ENCODE assay signal across 36 cellular contexts in the genomic region with DNA sequence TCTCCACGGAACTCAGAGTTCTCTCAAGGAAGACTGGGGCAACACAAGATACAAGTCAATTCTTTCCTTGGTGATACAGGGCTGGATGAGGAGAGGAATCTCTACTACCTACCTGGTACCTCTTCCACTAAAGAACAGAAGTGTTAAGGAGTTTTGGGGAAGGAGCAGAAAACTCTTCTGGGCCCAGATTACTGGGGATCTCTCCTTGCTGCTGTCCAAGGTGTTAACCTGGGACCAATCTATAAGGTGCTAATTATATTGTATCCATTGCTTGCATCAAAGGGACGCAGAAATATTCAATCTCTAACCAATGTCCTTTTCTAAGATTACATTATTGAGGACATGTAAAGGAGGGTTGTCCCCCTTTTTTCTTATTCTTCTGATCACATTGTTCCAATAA.
"Had no signal": no experiment of that assay in that cellular context is flagged by ENCODE, and none has a peak within 500 bp of the region (broad histone marks: within the 10 kb centered on the region; RNA-seq: fewer than 3 reads in every experiment).

No MANE protein-coding gene starts in this region.

- H3K27ac ChIP-seq: adrenal gland, body of pancreas, brain microvascular endothelial cell, breast epithelium, VCaP had no signal

- H3K9me3 Mint-ChIP-seq: activated CD8-positive, alpha-beta T cell treated with anti-CD3 and anti-CD28 coated beads for 36 hours; activated naive CD4-positive, alpha-beta T cell treated with anti-CD3 and anti-CD28 coated beads for 36 hours; T-helper 1 cell treated with Interleukin-12 subunit alpha and Interleukin-12 subunit beta and Interleukin-4 antibody, amounts not matched to agents 30 μg/mL and 1 μg/mL, for 36 hours had no signal

- H3K36me3 ChIP-seq: adrenal gland, brain microvascular endothelial cell, breast epithelium had no signal

- FAIRE-seq: astrocyte, TTC549 had no signal

- H3K36me3 Mint-ChIP-seq: activated CD4-positive, alpha-beta memory T cell treated with anti-CD3 and anti-CD28 coated beads for 36 hours; activated naive CD4-positive, alpha-beta T cell treated with anti-CD3 and anti-CD28 coated beads, Interleukin-2, amount 50 U/mL, for 72 hours; activated naive CD8-positive, alpha-beta T cell treated with anti-CD3 and anti-CD28 coated beads for 36 hours had no signal

- H3K4me3 Mint-ChIP-seq: activated B cell treated with CpG ODN at 0.5 μM for 24 hours; activated CD4-positive, alpha-beta memory T cell treated with anti-CD3 and anti-CD28 coated beads for 36 hours; activated CD4-positive, alpha-beta T cell treated with anti-CD3 and anti-CD28 coated beads, Interleukin-2, amount 10 ng/mL, durations not matched to agents 24 days and 14 days; activated CD8-positive, alpha-beta T cell treated with anti-CD3 and anti-CD28 coated beads for 36 hours; activated naive CD4-positive, alpha-beta T cell treated with anti-CD3 and anti-CD28 coated beads for 36 hours; activated naive CD8-positive, alpha-beta T cell treated with anti-CD3 and anti-CD28 coated beads for 36 hours; activated T-cell treated with anti-CD3 and anti-CD28 coated beads, Interleukin-2, amount 50 U/mL, for 4 hours; activated T-cell treated with anti-CD3 and anti-CD28 coated beads, Interleukin-2, amount 50 U/mL, for 72 hours; activated T-helper 1 cell treated with anti-CD3 and anti-CD28 coated beads, Interleukin-12 subunit alpha, Interleukin-12 subunit beta, Interleukin-2, Interleukin-4 antibody, amounts not matched to agents 30 ng/mL and 10 ng/mL and 1 ng/mL, durations not matched to agents 14 hours and 24 hours and 36 hours; activated T-helper 17 cell treated with anti-CD3 and anti-CD28 coated beads, Interleukin-2, amount 50 U/mL, for 72 hours; T-helper 1 cell treated with Interleukin-12 subunit alpha and Interleukin-12 subunit beta and Interleukin-4 antibody, amounts not matched to agents 30 μg/mL and 1 μg/mL, for 36 hours; T-helper 2 cell treated with Interferon-gamma antibody and Interleukin-4, amounts not matched to agents 5 μg/mL and 100 μg/mL, for 36 hours had no signal

- H3K9me3 ChIP-seq: adrenal gland, body of pancreas, breast epithelium had no signal

- H3K27me3 Mint-ChIP-seq: activated B cell treated with CpG ODN at 0.5 μM for 24 hours; activated CD4-positive, alpha-beta memory T cell treated with anti-CD3 and anti-CD28 coated beads for 36 hours; activated CD4-positive, alpha-beta T cell treated with anti-CD3 and anti-CD28 coated beads, Interleukin-2, amount 10 ng/mL, durations not matched to agents 24 days and 14 days; activated CD8-positive, alpha-beta T cell treated with anti-CD3 and anti-CD28 coated beads for 36 hours; activated naive CD8-positive, alpha-beta T cell treated with anti-CD3 and anti-CD28 coated beads for 36 hours; activated T-helper 17 cell treated with anti-CD3 and anti-CD28 coated beads, Interleukin-2, amount 50 U/mL, for 72 hours had no signal

- DNase-seq: activated B cell treated with CpG ODN at 0.5 μM for 24 hours; activated CD4-positive, alpha-beta memory T cell treated with anti-CD3 and anti-CD28 coated beads for 36 hours; activated CD4-positive, alpha-beta T cell treated with anti-CD3 and anti-CD28 coated beads for 4 hours; activated CD4-positive, alpha-beta T cell treated with anti-CD3 and anti-CD28 coated beads, Interleukin-2, amount 10 ng/mL, durations not matched to agents 24 days and 14 days; activated CD4-positive, alpha-beta T cell treated with anti-CD3 and anti-CD28 coated beads, Interleukin-2, amount 50 U/mL, for 1 hour; activated CD4-positive, alpha-beta T cell treated with anti-CD3 and anti-CD28 coated beads, Interleukin-2, amount 50 U/mL, for 4 hours; activated CD4-positive, CD25-positive, alpha-beta regulatory T cell treated with anti-CD3 and anti-CD28 coated beads, Interleukin-2, amount 50 U/mL, for 72 hours; activated CD8-positive, alpha-beta memory T cell treated with anti-CD3 and anti-CD28 coated beads, Interleukin-2, amount 50 U/mL, for 4 hours; activated CD8-positive, alpha-beta T cell treated with anti-CD3 and anti-CD28 coated beads for 36 hours; activated effector memory CD4-positive, alpha-beta T cell treated with anti-CD3 and anti-CD28 coated beads, Interleukin-2, amount 50 U/mL, for 16 hours; activated gamma-delta T cell treated with Interleukin-2 at 50 U/mL for 16 hours; activated naive CD4-positive, alpha-beta T cell; activated naive CD4-positive, alpha-beta T cell treated with anti-CD3 and anti-CD28 coated beads for 36 hours; activated naive CD4-positive, alpha-beta T cell treated with anti-CD3 and anti-CD28 coated beads, Interleukin-2, amount 50 U/mL, for 16 hours; activated naive CD8-positive, alpha-beta T cell treated with anti-CD3 and anti-CD28 coated beads for 36 hours; activated T-cell treated with anti-CD3 and anti-CD28 coated beads for 4 hours; activated T-cell treated with anti-CD3 and anti-CD28 coated beads, Interleukin-2, amount 50 U/mL, for 1 hour; activated T-cell treated with anti-CD3 and anti-CD28 coated beads, Interleukin-2, amount 50 U/mL, for 4 hours; activated T-cell treated with anti-CD3 and anti-CD28 coated beads, Interleukin-2, amount 50 U/mL, for 72 hours; adrenal gland; amniotic stem cell; aorta; body of pancreas; brain microvascular endothelial cell; central memory CD4-positive, alpha-beta T cell; T-helper 2 cell; T-helper 9 cell had no signal

- H3K27me3 ChIP-seq: adrenal gland, body of pancreas, brain microvascular endothelial cell, breast epithelium had no signal

- H3K4me3 ChIP-seq: adrenal gland, body of pancreas, breast epithelium had no signal

- H3K27ac Mint-ChIP-seq: activated B cell treated with CpG ODN at 0.5 μM for 24 hours; activated CD4-positive, alpha-beta memory T cell treated with anti-CD3 and anti-CD28 coated beads for 36 hours; activated CD4-positive, alpha-beta T cell treated with anti-CD3 and anti-CD28 coated beads, Interleukin-2, amount 10 ng/mL, durations not matched to agents 24 days and 14 days; activated CD8-positive, alpha-beta T cell treated with anti-CD3 and anti-CD28 coated beads for 36 hours; activated naive CD4-positive, alpha-beta T cell treated with anti-CD3 and anti-CD28 coated beads for 36 hours; activated naive CD4-positive, alpha-beta T cell treated with anti-CD3 and anti-CD28 coated beads, Interleukin-2, amount 50 U/mL, for 72 hours; activated naive CD8-positive, alpha-beta T cell treated with anti-CD3 and anti-CD28 coated beads for 36 hours; activated T-cell treated with anti-CD3 and anti-CD28 coated beads, Interleukin-2, amount 50 U/mL, for 72 hours; activated T-helper 1 cell treated with anti-CD3 and anti-CD28 coated beads, Interleukin-12 subunit alpha, Interleukin-12 subunit beta, Interleukin-2, Interleukin-4 antibody, amounts not matched to agents 30 ng/mL and 10 ng/mL and 1 ng/mL, durations not matched to agents 14 hours and 24 hours and 36 hours; activated T-helper 17 cell treated with anti-CD3 and anti-CD28 coated beads, Interleukin-2, amount 50 U/mL, for 72 hours; T-helper 1 cell treated with Interleukin-12 subunit alpha and Interleukin-12 subunit beta and Interleukin-4 antibody, amounts not matched to agents 30 μg/mL and 1 μg/mL, for 36 hours; T-helper 2 cell treated with Interferon-gamma antibody and Interleukin-4, amounts not matched to agents 5 μg/mL and 100 μg/mL, for 36 hours had no signal

- H3K4me1 ChIP-seq: adrenal gland, body of pancreas, breast epithelium had no signal

- H3K4me1 Mint-ChIP-seq: activated B cell treated with CpG ODN at 0.5 μM for 24 hours; activated CD4-positive, alpha-beta T cell treated with anti-CD3 and anti-CD28 coated beads, Interleukin-2, amount 10 ng/mL, durations not matched to agents 24 days and 14 days; activated naive CD8-positive, alpha-beta T cell treated with anti-CD3 and anti-CD28 coated beads for 36 hours; activated T-helper 17 cell treated with anti-CD3 and anti-CD28 coated beads, Interleukin-2, amount 50 U/mL, for 72 hours had no signal

- ATAC-seq: activated CD8-positive, alpha-beta T cell treated with anti-CD3 and anti-CD28 coated beads for 36 hours; activated naive CD4-positive, alpha-beta T cell treated with anti-CD3 and anti-CD28 coated beads, Interleukin-2, amount 50 U/mL, for 72 hours; activated T-cell treated with anti-CD3 and anti-CD28 coated beads, Interleukin-2, amount 50 U/mL, for 4 hours; activated T-cell treated with anti-CD3 and anti-CD28 coated beads, Interleukin-2, amount 50 U/mL, for 72 hours; activated T-helper 17 cell treated with anti-CD3 and anti-CD28 coated beads, Interleukin-2, amount 50 U/mL, for 72 hours; body of pancreas had no signal
